Comparison of ENCODE assay signal across 1 cellular context in the genomic region with DNA sequence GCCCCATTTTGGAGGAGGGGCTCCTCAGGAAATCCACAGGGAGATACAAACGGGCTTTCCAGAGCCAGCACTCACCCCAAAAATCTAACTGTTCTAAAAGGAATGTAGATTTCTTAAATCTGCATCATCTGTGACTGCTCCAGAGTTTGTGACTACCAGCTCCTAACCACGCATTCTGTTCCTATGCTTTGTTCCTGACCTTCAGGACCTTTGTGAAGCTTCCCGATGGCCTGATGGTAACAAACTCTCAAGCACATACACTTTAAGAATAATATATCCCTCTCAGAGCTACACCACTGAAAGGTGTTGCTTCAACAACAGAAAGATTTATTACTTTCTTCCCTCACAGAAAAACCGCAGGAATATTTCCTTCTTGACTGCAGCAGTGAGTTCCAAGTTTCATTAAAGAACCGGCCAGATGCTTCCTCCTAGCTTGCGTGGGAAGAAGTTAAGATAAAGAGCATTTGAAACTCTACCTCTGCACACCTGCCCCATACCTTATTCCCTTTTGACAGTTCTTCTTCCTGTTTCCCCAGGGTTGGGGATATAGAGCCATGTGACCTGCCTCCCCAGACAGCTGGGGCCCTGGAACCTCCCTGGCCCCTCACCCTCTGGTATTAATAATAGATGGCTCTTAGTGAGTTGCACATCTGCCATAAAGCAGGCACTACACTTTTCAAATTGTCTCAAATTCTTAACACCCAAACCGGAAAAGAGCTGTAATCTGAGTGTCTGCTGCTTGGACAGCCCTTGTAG.
TF ChIP-seq lines count a peak whose summit lies in the region.

No MANE protein-coding gene starts in this region.

TF ChIP-seq in K562, 482 proteins besides CTCF, POLR2A, EP300 and RAD21 (continued from another document):
- TF ChIP-seq, protein P1, sequence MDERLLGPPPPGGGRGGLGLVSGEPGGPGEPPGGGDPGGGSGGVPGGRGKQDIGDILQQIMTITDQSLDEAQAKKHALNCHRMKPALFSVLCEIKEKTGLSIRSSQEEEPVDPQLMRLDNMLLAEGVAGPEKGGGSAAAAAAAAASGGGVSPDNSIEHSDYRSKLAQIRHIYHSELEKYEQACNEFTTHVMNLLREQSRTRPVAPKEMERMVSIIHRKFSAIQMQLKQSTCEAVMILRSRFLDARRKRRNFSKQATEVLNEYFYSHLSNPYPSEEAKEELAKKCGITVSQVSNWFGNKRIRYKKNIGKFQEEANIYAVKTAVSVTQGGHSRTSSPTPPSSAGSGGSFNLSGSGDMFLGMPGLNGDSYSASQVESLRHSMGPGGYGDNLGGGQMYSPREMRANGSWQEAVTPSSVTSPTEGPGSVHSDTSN (CRISPR knock-in tag; IDR thresholded peaks at IDR 0.05; ENCODE audit: low read depth): no peak
- TF ChIP-seq, protein P1 (tag; conservative IDR thresholded peaks at IDR 0.05; ENCODE audit: low read depth): peak; percentile 60
- TF ChIP-seq PHTF2 (CRISPR knock-in tag; IDR thresholded peaks at IDR 0.05) (no peak), CBX8 (IDR thresholded peaks at IDR 0.05; ENCODE audit: borderline replicate concordance, extremely low read depth, low read depth, low read length, poor library complexity, severe bottlenecking) (no peak), POLR3A (IDR thresholded peaks at IDR 0.05; ENCODE audit: borderline replicate concordance, extremely low read depth, insufficient read depth, insufficient read length) (no peak), CTBP1 (IDR thresholded peaks at IDR 0.05; ENCODE audit: borderline replicate concordance) (no peak), MAFF (IDR thresholded peaks at IDR 0.05; ENCODE audit: low read length) (no peak), GTF2E2 (tag; IDR thresholded peaks at IDR 0.05) (no peak)
- TF ChIP-seq, protein P2, sequence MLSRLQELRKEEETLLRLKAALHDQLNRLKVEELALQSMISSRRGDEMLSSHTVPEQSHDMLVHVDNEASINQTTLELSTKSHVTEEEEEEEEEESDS (CRISPR knock-in tag; IDR thresholded peaks at IDR 0.05): no peak
